ENCODE assay signal across 9 cellular contexts in genomic region chr2:196849895-196850294, GRCh38. TPM values are rescaled to one million over a fixed set of nuclear protein-coding genes. Genes with fewer than 3 reads are reported as not detected.
A peak's percentile ranks its signal among the peaks of the same experiment; 100 is the strongest.
DNase-seq lines count a peak whose midpoint lies in the region; ATAC-seq, FAIRE-seq and TF ChIP-seq lines count a peak whose summit lies in the region.
"Had no signal": no experiment of that assay in that cellular context is flagged by ENCODE, and none has a peak within 500 bp of the region (broad histone marks: within the 10 kb centered on the region; RNA-seq: fewer than 3 reads in every experiment).

No MANE protein-coding gene starts in this region.

- no peaks in the 10 kb centered on the region for H3K36me3 ChIP-seq in K562 (ENCODE audit: control insufficient read depth, insufficient read depth, low read length)
- H3K36me3 ChIP-seq in HepG2 (replicated peaks in 1 of 2; ENCODE audit: control insufficient read depth in 1 of 2, insufficient read depth in 2 of 2, low read length in 2 of 2): peaks cover 1 to 6% of the 10 kb centered on the region in 2 experiments; a peak in 3 of 5 replicates

- H2AFZ ChIP-seq in K562 (ENCODE audit: low read depth, low read length) (no peak overlapping the region), HepG2 (ENCODE audit: low read length) (no peak overlapping the region)

- CTCF ChIA-PET in K562 (lab: Yijun Ruan, JAX; ENCODE audit: low intra/inter-chr PET ratio) (no interaction called here), HepG2 (lab: Yijun Ruan, JAX; ENCODE audit: low intra/inter-chr PET ratio, low total read pairs) (interaction anchor here (1.3 kb wide), 1 partner anchor 529 kb away, joined by 4 read pairs; no protein-coding TSS in a partner anchor)

- H3K9me3 Mint-ChIP-seq in activated T-helper 2 cell treated with anti-CD3 and anti-CD28 coated beads, Interferon-gamma antibody, Interleukin-2, Interleukin-4, amounts not matched to agents 10 μg/mL and 5 μg/mL and 100 μg/mL, durations not matched to agents 14 hours and 24 hours and 36 hours: no peaks in the 10 kb centered on the region

- no peak overlapping the region for H3K27ac Mint-ChIP-seq in activated T-helper 2 cell treated with anti-CD3 and anti-CD28 coated beads, Interferon-gamma antibody, Interleukin-2, Interleukin-4, amounts not matched to agents 10 μg/mL and 5 μg/mL and 100 μg/mL, durations not matched to agents 14 hours and 24 hours and 36 hours

- H3K27me3 Mint-ChIP-seq in activated T-helper 2 cell treated with anti-CD3 and anti-CD28 coated beads, Interferon-gamma antibody, Interleukin-2, Interleukin-4, amounts not matched to agents 10 μg/mL and 5 μg/mL and 100 μg/mL, durations not matched to agents 14 hours and 24 hours and 36 hours (ENCODE audit: low read depth): no peaks in the 10 kb centered on the region

- no peak for FAIRE-seq in K562 (lab: Jason Lieb, UNC)
- FAIRE-seq in HepG2 (lab: Jason Lieb, UNC): no peak
- FAIRE-seq: frontal cortex had no signal

- H3K4me1 Mint-ChIP-seq in activated T-helper 2 cell treated with anti-CD3 and anti-CD28 coated beads, Interferon-gamma antibody, Interleukin-2, Interleukin-4, amounts not matched to agents 10 μg/mL and 5 μg/mL and 100 μg/mL, durations not matched to agents 14 hours and 24 hours and 36 hours (ENCODE audit: low read depth): peaks cover 20% of the 10 kb centered on the region

- TF ChIP-seq POLR2A in K562 (conservative IDR thresholded peaks at IDR 0.05): no peak
- no peak for TF ChIP-seq POLR2A in HepG2 (IDR thresholded peaks at IDR 0.05; ENCODE audit: insufficient read depth in 1 of 2, low read depth in 2 of 2, low read length in 2 of 2)

- H4K20me1 ChIP-seq in K562 (replicated peaks; ENCODE audit: control insufficient read depth, insufficient read depth, low read length) (no peaks in the 10 kb centered on the region), HepG2 (ENCODE audit: insufficient read depth, low read length) (no peaks in the 10 kb centered on the region)

- ATAC-seq in K562 (peak; percentile 61), HepG2 (peak; percentile 82), GM18870 (IDR thresholded peaks at IDR 0.05; ENCODE audit: unreplicated experiment) (no peak), GM18511 (IDR thresholded peaks at IDR 0.05; ENCODE audit: unreplicated experiment) (no peak)

- H3K27ac ChIP-seq in K562 (ENCODE audit: extremely low read depth, low read depth, low read length): no peak overlapping the region
- H3K27ac ChIP-seq in HepG2 (ENCODE audit: extremely low read length, insufficient read depth, low read length): no peak overlapping the region

- POLR2A ChIA-PET in K562 (lab: Yijun Ruan, JAX) (interaction anchor here (0.5 kb wide), 1 partner anchor 44 kb away, joined by 3 read pairs; no protein-coding TSS in a partner anchor), HepG2 (lab: Yijun Ruan, JAX) (no interaction called here)

- in situ Hi-C loops in K562 (cut with MboI) (no loop called here), HepG2 (cut with HindIII; ENCODE audit: extremely low pct_ligation_motif_present, low pct_unique_long_range_greater_than_20kb) (no loop called here)

- no peak overlapping the region for H3K4me3 Mint-ChIP-seq in activated T-helper 2 cell treated with anti-CD3 and anti-CD28 coated beads, Interferon-gamma antibody, Interleukin-2, Interleukin-4, amounts not matched to agents 10 μg/mL and 5 μg/mL and 100 μg/mL, durations not matched to agents 14 hours and 24 hours and 36 hours (ENCODE audit: low read depth)

- H3K4me3 ChIP-seq in K562 (no peak overlapping the region), HepG2 (replicated peaks in 1 of 3; ENCODE audit: insufficient read depth in 1 of 3, low read depth in 2 of 3, low read length in 3 of 3) (no peak overlapping the region)

- H3K4me1 ChIP-seq in K562 (replicated peaks in 1 of 2; ENCODE audit: control insufficient read depth in 2 of 2, insufficient read depth in 2 of 2, low read length in 2 of 2) (no peaks in the 10 kb centered on the region), HepG2 (ENCODE audit: insufficient read depth, low read length) (peaks cover 6% of the 10 kb centered on the region; the same call in 1 of the 2 replicates)

- BruUV-seq in K562 (replicated peaks; lab: Mats Ljungman, UMichigan): no TSS peak
- no TSS peak for BruUV-seq in HepG2 (replicated peaks; lab: Mats Ljungman, UMichigan)

- H3K9me1 ChIP-seq in K562 (ENCODE audit: control insufficient read depth, insufficient read depth, low read length): no peaks in the 10 kb centered on the region

- no peaks in the 10 kb centered on the region for H3K79me2 ChIP-seq in K562 (ENCODE audit: control insufficient read depth, insufficient read depth, low read length)
- no peaks in the 10 kb centered on the region for H3K79me2 ChIP-seq in HepG2 (ENCODE audit: insufficient read depth, low read length)

- H3K4me2 ChIP-seq in K562 (ENCODE audit: insufficient read depth, low read length) (no peak overlapping the region), HepG2 (ENCODE audit: low read depth, low read length) (no peak overlapping the region)

- H3K9me3 ChIP-seq in K562 (replicated peaks; ENCODE audit: control insufficient read depth, insufficient read depth, low read depth, low read length) (no peaks in the 10 kb centered on the region), HepG2 (ENCODE audit: low read length) (no peaks in the 10 kb centered on the region)

- intact Hi-C loops in K562 (cut with micrococcal nuclease): no loop called here
- intact Hi-C loops in HepG2 (cut with micrococcal nuclease; ENCODE audit: unreplicated experiment): loop anchor here (5.0 to 10.0 kb wide), 2 partner anchors 77 to 165 kb away; partner anchors contain the start of gene PGAP1
- intact Hi-C loops in activated T-helper 2 cell treated with anti-CD3 and anti-CD28 coated beads, Interferon-gamma antibody, Interleukin-2, Interleukin-4, amounts not matched to agents 10 μg/mL and 5 μg/mL and 100 μg/mL, durations not matched to agents 14 hours and 24 hours and 36 hours (cut with micrococcal nuclease): no loop called here

- TF ChIP-seq RAD21 in Ishikawa (IDR thresholded peaks at IDR 0.05; ENCODE audit: low read depth): peak; percentile 37
- TF ChIP-seq RAD21 in K562 (CRISPR knock-in tag; conservative IDR thresholded peaks at IDR 0.05 in 1 of 2, IDR thresholded peaks at IDR 0.05 in 1 of 2): peak in 1 of 2 experiments; percentile 46; a peak in 2 of 4 replicates
- no peak for TF ChIP-seq RAD21 in HepG2 (CRISPR knock-in tag; IDR thresholded peaks at IDR 0.05)

- H3K27me3 ChIP-seq in K562 (ENCODE audit: control insufficient read depth in 2 of 2, insufficient read depth in 2 of 2, low read length in 2 of 2) (no peaks in the 10 kb centered on the region), HepG2 (ENCODE audit: control insufficient read depth in 1 of 2, insufficient read depth in 2 of 2, low read length in 2 of 2) (no peaks in the 10 kb centered on the region)

- TF ChIP-seq EP300 in Ishikawa (IDR thresholded peaks at IDR 0.05; ENCODE audit: borderline replicate concordance) (no peak), K562 (IDR thresholded peaks at IDR 0.05; ENCODE audit: low read length) (no peak), HepG2 (IDR thresholded peaks at IDR 0.05; ENCODE audit: low read depth in 2 of 2, low read length in 2 of 2) (no peak), HepG2 (CRISPR knock-in tag; IDR thresholded peaks at IDR 0.05; ENCODE audit: borderline replicate concordance) (no peak)

- peak; percentile 7 to 28 (median 23); a peak in 2 of 6 replicates for TF ChIP-seq CTCF in K562 (IDR thresholded peaks at IDR 0.05 in 2 of 3, conservative IDR thresholded peaks at IDR 0.05 in 1 of 3; ENCODE audit: insufficient read depth in 2 of 3, low read depth in 1 of 3, low read length in 3 of 3)
- TF ChIP-seq CTCF in HepG2 (CRISPR knock-in tag; IDR thresholded peaks at IDR 0.05): peak; percentile 32; the same call in 1 of the 2 replicates

- DNase-seq in DMS114 treated with DMSO at 0.1 percent for 48 hours (lab: John Stamatoyannopoulos, UW; ENCODE audit: unreplicated experiment) (peak; percentile 15), K562 (ENCODE audit: extremely low read depth in 1 of 4, low spot score in 3 of 4) (peak in 2 of 4 experiments; percentile 5 to 8), HepG2 (ENCODE audit: low spot score) (peak; percentile 14), HK-2 (ENCODE audit: unreplicated experiment) (no peak)
- DNase-seq in activated T-helper 2 cell treated with anti-CD3 and anti-CD28 coated beads, Interferon-gamma antibody, Interleukin-2, Interleukin-4, amounts not matched to agents 10 μg/mL and 5 μg/mL and 100 μg/mL, durations not matched to agents 14 hours and 24 hours and 36 hours (ENCODE audit: low spot score): no peak

- peaks cover 39% of the 10 kb centered on the region for H3K36me3 Mint-ChIP-seq in activated T-helper 2 cell treated with anti-CD3 and anti-CD28 coated beads, Interferon-gamma antibody, Interleukin-2, Interleukin-4, amounts not matched to agents 10 μg/mL and 5 μg/mL and 100 μg/mL, durations not matched to agents 14 hours and 24 hours and 36 hours (ENCODE audit: low read depth)

- H3K9ac ChIP-seq in K562 (ENCODE audit: insufficient read depth in 1 of 2, low read depth in 2 of 2, low read length in 2 of 2) (no peak overlapping the region), HepG2 (ENCODE audit: insufficient read depth, low read depth, low read length) (no peak overlapping the region)

RNA-seq across cellular contexts. Expression of gene C2orf66, which starts 40.7 kb away (rescaled TPM):
- total RNA-seq in K562 (2011; cell fraction: chromatin; rRNA removed; ENCODE audit: low replicate concordance): not detected in 2 replicates
- not detected in 2 replicates for total RNA-seq in K562 (2011; cell fraction: nucleolus; rRNA removed)
- not detected in 2 replicates for total RNA-seq in K562 (2011; cell fraction: nucleoplasm; rRNA removed)
- total RNA-seq in K562 (2014; rRNA removed): not detected in 2 replicates
- not detected in 2 replicates for total RNA-seq in K562 (2014; rRNA removed; fragmentation: Illumina TruSeq; extraction: Trizol)
- not detected in 2 replicates for total RNA-seq in K562 (2015; rRNA removed; fragmentation: Illumina TruSeq; extraction: Trizol)
- total RNA-seq in K562 (2021): not detected in 2 replicates
- not detected in 2 replicates for polyA plus RNA-seq in K562 (2011; rRNA removed)
- not detected in 2 replicates for polyA plus RNA-seq in K562 (2011; cell fraction: cytosol; rRNA removed)
- polyA plus RNA-seq in K562 (2011; cell fraction: nucleus; rRNA removed): not detected in 2 replicates
- not detected in 2 replicates for polyA plus RNA-seq in K562 (2012)
- not detected in 2 replicates for polyA plus RNA-seq in K562 (2014; fragmentation: Illumina TruSeq; extraction: Trizol)
- not detected for polyA plus RNA-seq in K562 (2014; fragmentation: Nextera tagmentation; extraction: Ambion mirVana)
- not detected in 2 replicates for polyA plus RNA-seq in K562 (2014; rRNA removed)
- not detected in 2 replicates for polyA minus RNA-seq in K562 (2011; rRNA and poly(A)+ RNA removed)
- polyA minus RNA-seq in K562 (2011; cell fraction: cytosol; rRNA and poly(A)+ RNA removed): not detected in 2 replicates
- polyA minus RNA-seq in K562 (2011; cell fraction: nucleus; rRNA and poly(A)+ RNA removed): not detected in 2 replicates
- total RNA-seq in HepG2 (2016; rRNA removed; fragmentation: Illumina TruSeq; extraction: Trizol): not detected in 2 replicates
- not detected in 2 replicates for total RNA-seq in HepG2 (2016; cell fraction: cytosol; rRNA removed; fragmentation: Illumina TruSeq; extraction: Trizol; ENCODE audit: low read depth)
- not detected in 2 replicates for total RNA-seq in HepG2 (2016; cell fraction: insoluble cytoplasmic fraction; rRNA removed; fragmentation: Illumina TruSeq; extraction: Trizol)
- not detected in 2 replicates for total RNA-seq in HepG2 (2016; cell fraction: membrane; rRNA removed; fragmentation: Illumina TruSeq; extraction: Trizol)
- not detected in 2 replicates for total RNA-seq in HepG2 (2016; cell fraction: nucleus; rRNA removed; fragmentation: Illumina TruSeq; extraction: Trizol)
- polyA plus RNA-seq in HepG2 (2011; rRNA removed): 0.05 and 0.07 TPM in 2 replicates
- polyA plus RNA-seq in HepG2 (2011; cell fraction: cytosol; rRNA removed): not detected in 2 replicates
- polyA plus RNA-seq in HepG2 (2011; cell fraction: nucleus; rRNA removed): 0.10 TPM in 1 of 2 replicates, not detected in the other
- polyA plus RNA-seq in HepG2 (2012): not detected in 2 replicates
- not detected in 2 replicates for polyA plus RNA-seq in HepG2 (2016; cell fraction: cytosol; fragmentation: Illumina TruSeq; extraction: Trizol; ENCODE audit: low read depth)
- polyA plus RNA-seq in HepG2 (2016; cell fraction: insoluble cytoplasmic fraction; fragmentation: Illumina TruSeq; extraction: Trizol; ENCODE audit: low read depth): not detected in 2 replicates
- not detected in 2 replicates for polyA plus RNA-seq in HepG2 (2016; cell fraction: membrane; fragmentation: Illumina TruSeq; extraction: Trizol; ENCODE audit: low read depth)
- not detected in 2 replicates for polyA plus RNA-seq in HepG2 (2016; cell fraction: nucleus; fragmentation: Illumina TruSeq; extraction: Trizol; ENCODE audit: insufficient read depth, low read depth)
- polyA minus RNA-seq in HepG2 (2011; rRNA and poly(A)+ RNA removed; ENCODE audit: low replicate concordance): not detected in 2 replicates
- not detected in 2 replicates for polyA minus RNA-seq in HepG2 (2011; cell fraction: cytosol; rRNA and poly(A)+ RNA removed)
- polyA minus RNA-seq in HepG2 (2011; cell fraction: nucleus; rRNA and poly(A)+ RNA removed): not detected in 2 replicates
- total RNA-seq in activated T-helper 2 cell treated with anti-CD3 and anti-CD28 coated beads, Interferon-gamma antibody, Interleukin-2, Interleukin-4, amounts not matched to agents 10 μg/mL and 5 μg/mL and 100 μg/mL, durations not matched to agents 14 hours and 24 hours and 36 hours: 0.25 TPM in 2 replicates
- total RNA-seq: frontal cortex had no signal

RNA-seq across cellular contexts. Expression of gene GTF3C3, which starts 50.4 kb away (rescaled TPM):
- total RNA-seq in K562 (2011; cell fraction: chromatin; rRNA removed; ENCODE audit: low replicate concordance): 39.5 and 123 TPM in 2 replicates
- 25.7 and 33.3 TPM in 2 replicates for total RNA-seq in K562 (2011; cell fraction: nucleolus; rRNA removed)
- total RNA-seq in K562 (2011; cell fraction: nucleoplasm; rRNA removed): 42.7 and 60.9 TPM in 2 replicates
- total RNA-seq in K562 (2014; rRNA removed) (28.1 and 29.7 TPM in 2 replicates), K562 (2014; rRNA removed; fragmentation: Illumina TruSeq; extraction: Trizol) (56.1 and 61.8 TPM in 2 replicates), K562 (2015; rRNA removed; fragmentation: Illumina TruSeq; extraction: Trizol) (37.0 and 37.8 TPM in 2 replicates), K562 (2021) (32.3 and 40.4 TPM in 2 replicates), HepG2 (2016; rRNA removed; fragmentation: Illumina TruSeq; extraction: Trizol) (53.6 and 61.1 TPM in 2 replicates)
- polyA plus RNA-seq in K562 (2011; rRNA removed) (44.1 and 59.9 TPM in 2 replicates), K562 (2014; fragmentation: Illumina TruSeq; extraction: Trizol) (32.3 and 34.7 TPM in 2 replicates), K562 (2014; fragmentation: Nextera tagmentation; extraction: Ambion mirVana) (10 to 100 TPM; 18.0 to 33.3 TPM), K562 (2014; rRNA removed) (28.9 and 31.5 TPM in 2 replicates), HepG2 (2011; rRNA removed) (42.6 and 43.7 TPM in 2 replicates)
- polyA plus RNA-seq in K562 (2011; cell fraction: cytosol; rRNA removed): 19.1 and 22.4 TPM in 2 replicates
- polyA plus RNA-seq in K562 (2011; cell fraction: nucleus; rRNA removed): 57.0 and 72.2 TPM in 2 replicates
- 23.3 and 30.0 TPM in 2 replicates for polyA plus RNA-seq in K562 (2012)
- polyA minus RNA-seq in K562 (2011; rRNA and poly(A)+ RNA removed): 103 and 107 TPM in 2 replicates
- polyA minus RNA-seq in K562 (2011; cell fraction: cytosol; rRNA and poly(A)+ RNA removed): 19.2 and 19.3 TPM in 2 replicates
- 46.6 and 77.5 TPM in 2 replicates for polyA minus RNA-seq in K562 (2011; cell fraction: nucleus; rRNA and poly(A)+ RNA removed)
- total RNA-seq in HepG2 (2016; cell fraction: cytosol; rRNA removed; fragmentation: Illumina TruSeq; extraction: Trizol; ENCODE audit: low read depth): 12.2 and 13.6 TPM in 2 replicates
- 52.8 and 54.7 TPM in 2 replicates for total RNA-seq in HepG2 (2016; cell fraction: insoluble cytoplasmic fraction; rRNA removed; fragmentation: Illumina TruSeq; extraction: Trizol)
- total RNA-seq in HepG2 (2016; cell fraction: membrane; rRNA removed; fragmentation: Illumina TruSeq; extraction: Trizol): 11.7 and 16.6 TPM in 2 replicates
- 91.0 and 91.9 TPM in 2 replicates for total RNA-seq in HepG2 (2016; cell fraction: nucleus; rRNA removed; fragmentation: Illumina TruSeq; extraction: Trizol)
- 17.6 and 24.0 TPM in 2 replicates for polyA plus RNA-seq in HepG2 (2011; cell fraction: cytosol; rRNA removed)
- polyA plus RNA-seq in HepG2 (2011; cell fraction: nucleus; rRNA removed): 40.3 and 49.2 TPM in 2 replicates
- polyA plus RNA-seq in HepG2 (2012): 37.8 and 51.2 TPM in 2 replicates
- polyA plus RNA-seq in HepG2 (2016; cell fraction: cytosol; fragmentation: Illumina TruSeq; extraction: Trizol; ENCODE audit: low read depth): 2.1 and 2.2 TPM in 2 replicates
- polyA plus RNA-seq in HepG2 (2016; cell fraction: insoluble cytoplasmic fraction; fragmentation: Illumina TruSeq; extraction: Trizol; ENCODE audit: low read depth): 28.7 and 33.8 TPM in 2 replicates
- 4.6 and 5.4 TPM in 2 replicates for polyA plus RNA-seq in HepG2 (2016; cell fraction: membrane; fragmentation: Illumina TruSeq; extraction: Trizol; ENCODE audit: low read depth)
- 66.1 and 71.1 TPM in 2 replicates for polyA plus RNA-seq in HepG2 (2016; cell fraction: nucleus; fragmentation: Illumina TruSeq; extraction: Trizol; ENCODE audit: insufficient read depth, low read depth)
- 20.6 and 37.0 TPM in 2 replicates for polyA minus RNA-seq in HepG2 (2011; rRNA and poly(A)+ RNA removed; ENCODE audit: low replicate concordance)
- polyA minus RNA-seq in HepG2 (2011; cell fraction: cytosol; rRNA and poly(A)+ RNA removed): 31.9 and 40.3 TPM in 2 replicates
- 153 and 158 TPM in 2 replicates for polyA minus RNA-seq in HepG2 (2011; cell fraction: nucleus; rRNA and poly(A)+ RNA removed)
- total RNA-seq in activated T-helper 2 cell treated with anti-CD3 and anti-CD28 coated beads, Interferon-gamma antibody, Interleukin-2, Interleukin-4, amounts not matched to agents 10 μg/mL and 5 μg/mL and 100 μg/mL, durations not matched to agents 14 hours and 24 hours and 36 hours: 65.8 and 68.2 TPM in 2 replicates

Comparison
In these comparisons a context has a peak if more than half of its experiments do, and no peak if none do; other contexts are left out.
1. DNase-seq: peak in DMS114 treated with DMSO at 0.1 percent for 48 hours (single experiment) and HepG2 (single experiment); none in HK-2 (single experiment) and activated T-helper 2 cell treated with anti-CD3 and anti-CD28 coated beads, Interferon-gamma antibody, Interleukin-2, Interleukin-4, amounts not matched to agents 10 μg/mL and 5 μg/mL and 100 μg/mL, durations not matched to agents 14 hours and 24 hours and 36 hours (single experiment).
2. ATAC-seq: peak in K562 (single experiment) and HepG2 (single experiment); none in GM18870 (single experiment) and GM18511 (single experiment).